In the genomic region with DNA sequence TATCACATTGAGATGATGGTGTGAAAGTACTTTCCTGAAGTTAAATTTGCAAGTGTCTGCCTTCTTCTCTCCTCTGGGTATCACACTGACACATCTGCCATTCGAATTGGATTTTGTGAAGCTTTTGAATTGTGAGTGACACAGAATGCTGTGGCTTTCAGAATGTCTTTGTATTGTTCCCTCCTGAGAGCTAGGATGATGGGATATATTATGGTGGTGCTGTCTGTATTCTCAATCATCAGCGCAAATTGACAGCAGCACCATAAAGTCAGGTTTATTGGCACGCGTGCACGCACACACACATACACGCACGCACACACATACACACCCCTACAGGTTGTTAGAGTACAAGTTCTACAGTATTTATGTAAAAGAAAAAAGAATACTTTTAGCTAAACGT, we compare ENCODE assay signal across 24 cellular contexts.
"Had no signal": no experiment of that assay in that cellular context is flagged by ENCODE, and none has a peak within 500 bp of the region (broad histone marks: within the 10 kb centered on the region; RNA-seq: fewer than 3 reads in every experiment).

No MANE protein-coding gene starts in this region.

- H3K36me3 ChIP-seq: stomach, suprapubic skin, thoracic aorta, thyroid gland, tibial artery, tibial nerve, transverse colon, upper lobe of left lung, upper lobe of right lung, uterus, vagina had no signal

- H3K27me3 ChIP-seq: stomach, suprapubic skin, testis, thyroid gland, tibial artery, tibial nerve, transverse colon, upper lobe of left lung, upper lobe of right lung, uterus, vagina had no signal

- H3K27ac ChIP-seq: stomach, suprapubic skin, testis, thoracic aorta, thyroid gland, tibial artery, tibial nerve, transverse colon, upper lobe of left lung, upper lobe of right lung, uterus, vagina had no signal

- H3K4me3 ChIP-seq: stomach, suprapubic skin, testis, thoracic aorta, thyroid gland, tibial artery, tibial nerve, transverse colon, upper lobe of left lung, upper lobe of right lung, uterus, vagina had no signal

- DNase-seq: stimulated activated CD4-positive, alpha-beta T cell treated with anti-CD3 and anti-CD28 coated beads, Interleukin-2, amount 100 ng/mL, for 48 hours; stimulated activated CD4-positive, alpha-beta T cell treated with anti-CD3 and anti-CD28 coated beads, Interleukin-4, amount 100 ng/mL, for 1 hour; stimulated activated CD4-positive, alpha-beta T cell treated with anti-CD3 and anti-CD28 coated beads, Interleukin-4, amount 100 ng/mL, for 24 hours; stimulated activated CD4-positive, alpha-beta T cell treated with anti-CD3 and anti-CD28 coated beads, Interleukin-4, amount 100 ng/mL, for 4 hours; stimulated activated CD8-positive, alpha-beta memory T cell treated with anti-CD3 and anti-CD28 coated beads, Interleukin-4, amount 100 ng/mL, for 48 hours; stimulated activated naive B cell treated with anti-CD40 and anti-IgM and Interleukin-4, amounts not matched to agents 10 μg/mL and 1 μg/mL and 100 μg/mL, for 72 hours; stimulated activated naive CD4-positive, alpha-beta T cell; stimulated activated naive CD4-positive, alpha-beta T cell treated with Interleukin-2 at 50 U/mL for 16 hours; stimulated activated naive CD8-positive, alpha-beta T cell treated with anti-CD3 and anti-CD28 coated beads, Interleukin-15, amount 100 ng/mL, for 72 hours; stimulated activated naive CD8-positive, alpha-beta T cell treated with anti-CD3 and anti-CD28 coated beads, Interleukin-15, Interleukin-2, amounts not matched to agents 100 U/mL and 50 U/mL, for 24 hours; stomach; substantia nigra; testis; thyroid gland; tibial artery; transverse colon; trophoblast cell; upper lobe of left lung; upper lobe of right lung; uterus had no signal

- H3K9me3 ChIP-seq: suprapubic skin, testis, thoracic aorta, thyroid gland, tibial artery, tibial nerve, transverse colon, upper lobe of right lung, uterus, vagina had no signal
